33 cellular contexts compared by ENCODE assay signal in the genomic region with DNA sequence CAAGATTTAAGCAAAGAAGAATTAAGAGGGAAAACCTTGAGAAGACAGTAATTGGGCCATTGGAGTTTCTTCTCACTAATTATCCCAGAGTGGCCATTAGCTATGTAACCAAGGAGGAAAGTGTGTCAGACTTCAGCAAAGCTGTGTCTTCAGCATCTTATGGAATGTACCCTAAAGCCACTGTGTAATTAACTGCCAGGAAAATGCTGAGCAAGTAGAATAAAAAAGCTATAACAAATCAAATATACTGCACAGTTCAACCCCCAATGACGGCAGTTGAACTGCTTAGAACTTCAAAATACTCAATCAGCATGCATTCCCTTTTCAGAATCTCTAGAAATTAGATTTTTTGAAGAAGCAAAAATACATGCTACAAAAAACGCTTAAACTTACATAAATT.
"Had no signal": no experiment of that assay in that cellular context is flagged by ENCODE, and none has a peak within 500 bp of the region (broad histone marks: within the 10 kb centered on the region; RNA-seq: fewer than 3 reads in every experiment).

No MANE protein-coding gene starts in this region.

- H3K9me3 Mint-ChIP-seq: natural killer cell; nephron progenitor cell; neural crest cell; stimulated activated memory B cell treated with anti-CD40 and anti-IgM and Interleukin-4, amounts not matched to agents 10 μg/mL and 1 μg/mL and 100 μg/mL, for 72 hours; stimulated activated naive CD8-positive, alpha-beta T cell treated with anti-CD3 and anti-CD28 coated beads, Interleukin-15, amount 100 ng/mL, for 72 hours; type B pancreatic cell had no signal

- H3K4me1 ChIP-seq: suprapubic skin, testis, uterus had no signal

- H3K4me3 ChIP-seq: ovary, psoas muscle, skin epidermis, smooth muscle cell, spleen, suprapubic skin, testis, tibial artery, transverse colon, upper lobe of right lung, uterus had no signal

- H2AFZ ChIP-seq: parathyroid adenoma had no signal

- H3K9me3 ChIP-seq: neutrophil, ovary, psoas muscle, spleen, suprapubic skin, testis, tibial artery, transverse colon, upper lobe of right lung, uterus had no signal

- H3K4me3 Mint-ChIP-seq: naive thymus-derived CD4-positive, alpha-beta T cell; natural killer cell; nephron progenitor cell; neural crest cell; stimulated activated memory B cell treated with anti-CD40 and anti-IgM and Interleukin-4, amounts not matched to agents 10 μg/mL and 1 μg/mL and 100 μg/mL, for 72 hours; stimulated activated naive CD8-positive, alpha-beta T cell treated with anti-CD3 and anti-CD28 coated beads, Interleukin-15, amount 100 ng/mL, for 72 hours; type B pancreatic cell had no signal

- H3K4me2 ChIP-seq: smooth muscle cell had no signal

- H3K9ac ChIP-seq: parathyroid adenoma had no signal

- ATAC-seq: naive thymus-derived CD4-positive, alpha-beta T cell; natural killer cell; psoas muscle; right cardiac atrium; sciatic nerve; stimulated activated memory B cell treated with anti-CD40 and anti-IgM and Interleukin-4, amounts not matched to agents 10 μg/mL and 1 μg/mL and 100 μg/mL, for 72 hours; stimulated activated naive CD8-positive, alpha-beta T cell treated with anti-CD3 and anti-CD28 coated beads, Interleukin-15, amount 100 ng/mL, for 72 hours; stimulated activated naive CD8-positive, alpha-beta T cell treated with anti-CD3 and anti-CD28 coated beads, Interleukin-15, Interleukin-2, amounts not matched to agents 100 U/mL and 50 U/mL, for 24 hours; upper lobe of right lung had no signal

- H3K27me3 Mint-ChIP-seq: progenitor cell of endocrine pancreas; stimulated activated naive CD8-positive, alpha-beta T cell treated with anti-CD3 and anti-CD28 coated beads, Interleukin-15, amount 100 ng/mL, for 72 hours; type B pancreatic cell had no signal

- H3K36me3 Mint-ChIP-seq: natural killer cell; stimulated activated memory B cell treated with anti-CD40 and anti-IgM and Interleukin-4, amounts not matched to agents 10 μg/mL and 1 μg/mL and 100 μg/mL, for 72 hours had no signal

- H3K27me3 ChIP-seq: neutrophil, ovary, spleen, suprapubic skin, testis, tibial artery, transverse colon, upper lobe of right lung, uterus had no signal

- H3K4me1 Mint-ChIP-seq: naive thymus-derived CD4-positive, alpha-beta T cell; natural killer cell; stimulated activated memory B cell treated with anti-CD40 and anti-IgM and Interleukin-4, amounts not matched to agents 10 μg/mL and 1 μg/mL and 100 μg/mL, for 72 hours; stimulated activated naive CD8-positive, alpha-beta T cell treated with anti-CD3 and anti-CD28 coated beads, Interleukin-15, amount 100 ng/mL, for 72 hours had no signal

- H3K36me3 ChIP-seq: neutrophil, ovary, spleen, suprapubic skin, tibial artery, transverse colon, upper lobe of right lung, uterus had no signal

- DNase-seq: naive thymus-derived CD4-positive, alpha-beta T cell; natural killer cell; nephron progenitor cell; nucleus accumbens; ovary; posterior cingulate gyrus; psoas muscle; right cardiac atrium; spleen; stimulated activated CD4-positive, alpha-beta T cell treated with anti-CD3 and anti-CD28 coated beads, Interleukin-12 subunit alpha, Interleukin-12 subunit beta, amount 100 ng/mL, for 4 hours; stimulated activated CD4-positive, alpha-beta T cell treated with anti-CD3 and anti-CD28 coated beads, Interleukin-1b, Interleukin-23, amount 100 ng/mL, for 48 hours; stimulated activated CD4-positive, alpha-beta T cell treated with anti-CD3 and anti-CD28 coated beads, Interleukin-4, amount 100 ng/mL, for 1 hour; stimulated activated CD4-positive, alpha-beta T cell treated with anti-CD3 and anti-CD28 coated beads, Interleukin-4, amount 100 ng/mL, for 4 hours; stimulated activated CD8-positive, alpha-beta memory T cell treated with anti-CD3 and anti-CD28 coated beads, Interleukin-4, amount 100 ng/mL, for 48 hours; stimulated activated naive CD4-positive, alpha-beta T cell; stimulated activated naive CD8-positive, alpha-beta T cell treated with anti-CD3 and anti-CD28 coated beads, Interleukin-15, amount 100 ng/mL, for 72 hours; stimulated activated naive CD8-positive, alpha-beta T cell treated with anti-CD3 and anti-CD28 coated beads, Interleukin-15, Interleukin-2, amounts not matched to agents 100 U/mL and 50 U/mL, for 24 hours; substantia nigra; testis; tibial artery; transverse colon; upper lobe of right lung; uterus had no signal

- H3K27ac ChIP-seq: neutrophil, ovary, parathyroid adenoma, psoas muscle, skin epidermis, spleen, suprapubic skin, testis, tibial artery, transverse colon, upper lobe of right lung, uterus had no signal

- H3K27ac Mint-ChIP-seq: naive thymus-derived CD4-positive, alpha-beta T cell; natural killer cell; nephron progenitor cell; progenitor cell of endocrine pancreas; stimulated activated memory B cell treated with anti-CD40 and anti-IgM and Interleukin-4, amounts not matched to agents 10 μg/mL and 1 μg/mL and 100 μg/mL, for 72 hours; stimulated activated naive CD8-positive, alpha-beta T cell treated with anti-CD3 and anti-CD28 coated beads, Interleukin-15, amount 100 ng/mL, for 72 hours; type B pancreatic cell had no signal
